ENCODE assay signal across 16 cellular contexts in the genomic region with DNA sequence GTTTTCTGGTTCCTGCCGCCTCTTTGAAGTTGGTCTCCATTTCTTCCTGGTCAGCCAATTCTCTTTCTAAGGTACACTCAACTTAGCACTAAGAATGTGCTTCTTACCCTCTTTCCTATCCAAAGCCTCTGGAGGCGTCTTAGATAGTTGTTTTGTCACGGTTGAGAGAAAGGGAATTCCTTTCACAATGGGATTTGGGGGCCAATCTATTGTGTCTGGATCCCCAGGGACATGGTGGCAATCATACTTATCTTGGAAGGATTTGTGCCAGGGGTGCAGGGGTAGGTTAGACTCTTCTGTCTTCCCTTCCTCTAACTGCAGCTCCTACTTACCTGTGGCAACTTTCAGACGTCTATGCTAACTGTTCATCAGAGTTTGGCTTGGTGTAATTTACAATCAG.
"Had no signal": no experiment of that assay in that cellular context is flagged by ENCODE, and none has a peak within 500 bp of the region (broad histone marks: within the 10 kb centered on the region; RNA-seq: fewer than 3 reads in every experiment).

No MANE protein-coding gene starts in this region.

- ATAC-seq: stimulated activated naive CD8-positive, alpha-beta T cell treated with anti-CD3 and anti-CD28 coated beads, Interleukin-15, amount 100 ng/mL, for 72 hours had no signal

- H3K36me3 Mint-ChIP-seq: activated naive CD8-positive, alpha-beta T cell had no signal

- H3K36me3 ChIP-seq: brain microvascular endothelial cell, ovary, thoracic aorta had no signal

- H3K27ac Mint-ChIP-seq: activated naive CD8-positive, alpha-beta T cell; dendritic cell treated with granulocyte-macrophage colony-stimulating factor and Interleukin-4, amounts not matched to agents 40 ng/mL and 50 ng/mL, for 4 days; endodermal cell; stimulated activated naive CD8-positive, alpha-beta T cell treated with anti-CD3 and anti-CD28 coated beads, Interleukin-15, amount 100 ng/mL, for 72 hours had no signal

- H3K27me3 Mint-ChIP-seq: activated naive CD8-positive, alpha-beta T cell; dendritic cell treated with granulocyte-macrophage colony-stimulating factor and Interleukin-4, amounts not matched to agents 40 ng/mL and 50 ng/mL, for 4 days; stimulated activated naive CD8-positive, alpha-beta T cell treated with anti-CD3 and anti-CD28 coated beads, Interleukin-15, amount 100 ng/mL, for 72 hours had no signal

- H3K9me3 ChIP-seq: ovary, thoracic aorta had no signal

- H3K4me3 ChIP-seq: ovary, thoracic aorta had no signal

- H3K4me1 Mint-ChIP-seq: stimulated activated naive CD8-positive, alpha-beta T cell treated with anti-CD3 and anti-CD28 coated beads, Interleukin-15, amount 100 ng/mL, for 72 hours had no signal

- DNase-seq: activated CD4-positive, alpha-beta T cell treated with anti-CD3 and anti-CD28 coated beads, Interleukin-2, amount 50 U/mL, for 48 hours; activated CD4-positive, CD25-positive, alpha-beta regulatory T cell treated with anti-CD3 and anti-CD28 coated beads, Interleukin-2, amount 50 U/mL, for 72 hours; activated gamma-delta T cell; activated T-cell treated with anti-CD3 and anti-CD28 coated beads, Interleukin-2, amount 50 U/mL, for 48 hours; amygdala; brain microvascular endothelial cell; endodermal cell; erythroblast; hippocampal formation; kidney glomerular epithelial cell; ovary; stimulated activated CD4-positive, alpha-beta T cell treated with anti-CD3 and anti-CD28 coated beads, Interleukin-4, amount 100 ng/mL, for 24 hours; stimulated activated naive CD8-positive, alpha-beta T cell treated with anti-CD3 and anti-CD28 coated beads, Interleukin-15, amount 100 ng/mL, for 72 hours had no signal

- H3K27ac ChIP-seq: brain microvascular endothelial cell, ovary, thoracic aorta had no signal

- H3K4me3 Mint-ChIP-seq: activated naive CD8-positive, alpha-beta T cell; dendritic cell treated with granulocyte-macrophage colony-stimulating factor and Interleukin-4, amounts not matched to agents 40 ng/mL and 50 ng/mL, for 4 days; endodermal cell; stimulated activated naive CD8-positive, alpha-beta T cell treated with anti-CD3 and anti-CD28 coated beads, Interleukin-15, amount 100 ng/mL, for 72 hours had no signal

- H3K27me3 ChIP-seq: brain microvascular endothelial cell, ovary had no signal
